Comparison of ENCODE assay signal across 20 cellular contexts in genomic region chr7:109402107-109402506, GRCh38.
"Had no signal": no experiment of that assay in that cellular context is flagged by ENCODE, and none has a peak within 500 bp of the region (broad histone marks: within the 10 kb centered on the region; RNA-seq: fewer than 3 reads in every experiment).

No MANE protein-coding gene starts in this region.

- DNase-seq: stimulated activated CD4-positive, alpha-beta T cell treated with anti-CD3 and anti-CD28 coated beads, Interleukin-2, amount 100 ng/mL, for 48 hours; stimulated activated CD4-positive, alpha-beta T cell treated with anti-CD3 and anti-CD28 coated beads, Interleukin-4, amount 100 ng/mL, for 1 hour; stimulated activated CD4-positive, alpha-beta T cell treated with anti-CD3 and anti-CD28 coated beads, Interleukin-4, amount 100 ng/mL, for 24 hours; stimulated activated CD4-positive, alpha-beta T cell treated with anti-CD3 and anti-CD28 coated beads, Interleukin-4, amount 100 ng/mL, for 4 hours; stimulated activated CD8-positive, alpha-beta memory T cell treated with anti-CD3 and anti-CD28 coated beads, Interleukin-4, amount 100 ng/mL, for 48 hours; stimulated activated naive B cell treated with anti-CD40 and anti-IgM and Interleukin-4, amounts not matched to agents 10 μg/mL and 1 μg/mL and 100 μg/mL, for 72 hours; stimulated activated naive CD4-positive, alpha-beta T cell; stimulated activated naive CD4-positive, alpha-beta T cell treated with Interleukin-2 at 50 U/mL for 16 hours; stimulated activated naive CD8-positive, alpha-beta T cell treated with anti-CD3 and anti-CD28 coated beads, Interleukin-15, amount 100 ng/mL, for 72 hours; stimulated activated naive CD8-positive, alpha-beta T cell treated with anti-CD3 and anti-CD28 coated beads, Interleukin-15, Interleukin-2, amounts not matched to agents 100 U/mL and 50 U/mL, for 24 hours; stomach; substantia nigra; testis; thyroid gland; tibial artery; transverse colon; trophoblast cell; upper lobe of left lung; upper lobe of right lung; uterus had no signal
